In the genomic region with DNA sequence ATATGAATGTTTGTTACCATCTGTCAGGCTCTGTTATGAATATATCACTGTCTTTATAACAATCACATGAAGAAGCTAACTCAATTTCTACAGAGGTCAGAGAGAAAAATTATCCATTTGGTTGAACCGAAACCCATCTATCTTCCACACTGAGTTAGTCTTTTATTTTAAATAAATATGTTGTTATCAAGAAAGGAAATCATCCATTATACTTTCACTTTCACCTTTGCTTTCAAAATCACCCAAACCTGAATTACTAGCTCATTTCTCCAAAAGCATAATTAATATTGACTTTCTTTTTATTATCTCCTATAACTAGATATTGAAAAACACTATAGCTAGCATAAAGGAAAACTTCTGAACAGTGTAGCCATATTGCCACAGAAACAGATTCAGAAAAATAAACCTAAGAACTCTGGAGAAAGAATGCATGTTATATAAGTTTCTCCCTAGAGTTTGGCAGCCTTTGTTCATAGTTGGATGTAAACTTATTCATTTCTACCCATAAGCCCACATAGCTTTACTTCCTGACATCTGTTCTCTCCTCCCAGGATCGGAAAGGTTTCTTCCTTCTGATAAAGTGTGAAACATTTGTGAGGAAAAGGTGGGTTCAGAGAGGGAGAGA, we compare ENCODE assay signal across 24 cellular contexts.
DNase-seq lines count a peak whose midpoint lies in the region; ATAC-seq, FAIRE-seq and TF ChIP-seq lines count a peak whose summit lies in the region.
"Had no signal": no experiment of that assay in that cellular context is flagged by ENCODE, and none has a peak within 500 bp of the region (broad histone marks: within the 10 kb centered on the region; RNA-seq: fewer than 3 reads in every experiment).

No MANE protein-coding gene starts in this region.

- H3K27ac ChIP-seq in CD4-positive, CD25-positive, alpha-beta regulatory T cell (ENCODE audit: insufficient read depth, low read length, poor library complexity, severe bottlenecking): peak overlapping the region; percentile 48
- no peak overlapping the region for H3K27ac ChIP-seq in kidney (ENCODE audit: low read depth in 2 of 2, low read length in 2 of 2)
- H3K27ac ChIP-seq: body of pancreas, left lung, parathyroid adenoma, Peyer's patch, SK-N-MC had no signal

- H3K4me1 ChIP-seq in CD4-positive, CD25-positive, alpha-beta regulatory T cell (ENCODE audit: control insufficient read depth, insufficient read depth, low read length, poor library complexity, severe bottlenecking): peaks cover 22% of the 10 kb centered on the region
- H3K4me1 ChIP-seq in kidney (ENCODE audit: control insufficient read depth in 1 of 2, insufficient read depth in 1 of 2, low read depth in 1 of 2, low read length in 2 of 2): no peaks in the 10 kb centered on the region
- H3K4me1 ChIP-seq: BE2C, body of pancreas, left lung, parathyroid adenoma, Peyer's patch had no signal

- H3K9me3 Mint-ChIP-seq in CD4-positive, CD25-positive, alpha-beta regulatory T cell: peaks cover 0 to 4% (median 0%) of the 10 kb centered on the region in 7 donors
- no peaks in the 10 kb centered on the region for H3K9me3 Mint-ChIP-seq in HFFc6
- peaks cover 1% of the 10 kb centered on the region for H3K9me3 Mint-ChIP-seq in activated naive CD8-positive, alpha-beta T cell treated with anti-CD3 and anti-CD28 coated beads, Interleukin-2, amount 10 ng/mL, durations not matched to agents 7 days and 5 days
- H3K9me3 Mint-ChIP-seq in naive thymus-derived CD8-positive, alpha-beta T cell: peaks cover 0 to 3% (median 0%) of the 10 kb centered on the region in 9 donors
- no peaks in the 10 kb centered on the region for H3K9me3 Mint-ChIP-seq in osteocyte (ENCODE audit: unreplicated experiment)
- H3K9me3 Mint-ChIP-seq in stimulated activated naive B cell treated with anti-CD40 and anti-IgM and Interleukin-4, amounts not matched to agents 10 μg/mL and 1 μg/mL and 100 μg/mL, for 72 hours: no peaks in the 10 kb centered on the region

- H3K4me3 ChIP-seq in CD4-positive, CD25-positive, alpha-beta regulatory T cell (ENCODE audit: low read depth, low read length): peak overlapping the region; percentile 72
- H3K4me3 ChIP-seq in kidney (ENCODE audit: low read length in 2 of 2): no peak overlapping the region
- H3K4me3 ChIP-seq: body of pancreas, left lung, MG63, Peyer's patch, SK-N-MC had no signal

- ATAC-seq in CD4-positive, CD25-positive, alpha-beta regulatory T cell (ENCODE audit: low read depth in 2 of 2): no peak
- no peak for ATAC-seq in activated naive CD8-positive, alpha-beta T cell treated with anti-CD3 and anti-CD28 coated beads, Interleukin-2, amount 10 ng/mL, durations not matched to agents 7 days and 5 days (ENCODE audit: low read depth)
- ATAC-seq in naive thymus-derived CD8-positive, alpha-beta T cell: no peak
- ATAC-seq in stimulated activated naive B cell treated with anti-CD40 and anti-IgM and Interleukin-4, amounts not matched to agents 10 μg/mL and 1 μg/mL and 100 μg/mL, for 72 hours (replicated peaks): no peak
- ATAC-seq: body of pancreas, HepG2, left lung had no signal

- no peaks in the 10 kb centered on the region for H3K36me3 Mint-ChIP-seq in CD4-positive, CD25-positive, alpha-beta regulatory T cell
- H3K36me3 Mint-ChIP-seq in HFFc6 (ENCODE audit: low read depth): no peaks in the 10 kb centered on the region
- no peaks in the 10 kb centered on the region for H3K36me3 Mint-ChIP-seq in activated naive CD8-positive, alpha-beta T cell treated with anti-CD3 and anti-CD28 coated beads, Interleukin-2, amount 10 ng/mL, durations not matched to agents 7 days and 5 days
- no peaks in the 10 kb centered on the region for H3K36me3 Mint-ChIP-seq in naive thymus-derived CD8-positive, alpha-beta T cell
- no peaks in the 10 kb centered on the region for H3K36me3 Mint-ChIP-seq in osteocyte (ENCODE audit: unreplicated experiment)
- no peaks in the 10 kb centered on the region for H3K36me3 Mint-ChIP-seq in stimulated activated naive B cell treated with anti-CD40 and anti-IgM and Interleukin-4, amounts not matched to agents 10 μg/mL and 1 μg/mL and 100 μg/mL, for 72 hours

- H3K27me3 ChIP-seq in CD4-positive, CD25-positive, alpha-beta regulatory T cell (ENCODE audit: control insufficient read depth, insufficient read depth, low read length): no peaks in the 10 kb centered on the region
- H3K27me3 ChIP-seq: BE2C, body of pancreas, left lung, MG63, Peyer's patch had no signal

- no peaks in the 10 kb centered on the region for H3K36me3 ChIP-seq in CD4-positive, CD25-positive, alpha-beta regulatory T cell (ENCODE audit: control insufficient read depth, insufficient read depth, low read length)
- H3K36me3 ChIP-seq in kidney (ENCODE audit: control insufficient read depth in 1 of 2, insufficient read depth in 2 of 2, low read length in 2 of 2): no peaks in the 10 kb centered on the region
- H3K36me3 ChIP-seq: BE2C, left lung, MG63, Peyer's patch had no signal

- intact Hi-C loops in kidney (cut with DNase I): no loop called here

- no peak for TF ChIP-seq CTCF in HFFc6 (IDR thresholded peaks at IDR 0.05)
- no peak for TF ChIP-seq CTCF in kidney (IDR thresholded peaks at IDR 0.05; ENCODE audit: borderline replicate concordance, extremely low read depth, insufficient read depth)
- no peak for TF ChIP-seq CTCF in osteocyte (IDR thresholded peaks at IDR 0.05)

- FAIRE-seq in kidney (lab: Jason Lieb, UNC): no peak
- FAIRE-seq: HepG2 had no signal

- peak in 1 of 3 donors; percentile 53 for DNase-seq in CD4-positive, CD25-positive, alpha-beta regulatory T cell
- no peak for DNase-seq in HFFc6
- no peak for DNase-seq in activated naive CD8-positive, alpha-beta T cell treated with anti-CD3 and anti-CD28 coated beads, Interleukin-2, amount 10 ng/mL, durations not matched to agents 7 days and 5 days
- no peak for DNase-seq in naive thymus-derived CD8-positive, alpha-beta T cell
- no peak for DNase-seq in kidney
- DNase-seq in midbrain (lab: John Stamatoyannopoulos, UW): no peak
- DNase-seq in osteocyte (ENCODE audit: extremely low spot score, unreplicated experiment): no peak
- DNase-seq in stimulated activated naive B cell treated with anti-CD40 and anti-IgM and Interleukin-4, amounts not matched to agents 10 μg/mL and 1 μg/mL and 100 μg/mL, for 72 hours: no peak
- DNase-seq: activated CD4-positive, alpha-beta T cell treated with anti-CD3 and anti-CD28 coated beads for 4 hours; activated CD8-positive, alpha-beta memory T cell treated with anti-CD3 and anti-CD28 coated beads, Interleukin-2, amount 50 U/mL, for 4 hours; BE2C; body of pancreas; GOT3; left lung; MG63; NCI-H1694 treated with DMSO at 0.1 percent for 48 hours; NCI-H2227 treated with DMSO at 0.1 percent for 48 hours; NCI-H82; Peyer's patch; stimulated activated CD4-positive, alpha-beta T cell treated with anti-CD3 and anti-CD28 coated beads, Interleukin-2, amount 100 ng/mL, for 24 hours had no signal

- no peak overlapping the region for H3K9ac ChIP-seq in kidney (ENCODE audit: low read length in 2 of 2)
- H3K9ac ChIP-seq: parathyroid adenoma had no signal

- POLR2A ChIA-PET in activated naive CD8-positive, alpha-beta T cell treated with anti-CD3 and anti-CD28 coated beads, Interleukin-2, amount 10 ng/mL, durations not matched to agents 7 days and 5 days (lab: Charles Lee): no interaction called here
- POLR2A ChIA-PET in naive thymus-derived CD8-positive, alpha-beta T cell (lab: Charles Lee): no interaction called here

- H3K9me3 ChIP-seq in CD4-positive, CD25-positive, alpha-beta regulatory T cell (ENCODE audit: control insufficient read depth in 2 of 2, low read length in 2 of 2): no peaks in the 10 kb centered on the region
- no peaks in the 10 kb centered on the region for H3K9me3 ChIP-seq in kidney (ENCODE audit: control insufficient read depth in 1 of 2, low read length in 2 of 2)
- H3K9me3 ChIP-seq: BE2C, body of pancreas, left lung, MG63, Peyer's patch had no signal

- H3K4me1 Mint-ChIP-seq in CD4-positive, CD25-positive, alpha-beta regulatory T cell: peaks cover 18 to 32% (median 26%) of the 10 kb centered on the region in 4 donors
- H3K4me1 Mint-ChIP-seq in HFFc6 (ENCODE audit: low read depth): no peaks in the 10 kb centered on the region
- peaks cover 7% of the 10 kb centered on the region for H3K4me1 Mint-ChIP-seq in activated naive CD8-positive, alpha-beta T cell treated with anti-CD3 and anti-CD28 coated beads, Interleukin-2, amount 10 ng/mL, durations not matched to agents 7 days and 5 days
- peaks cover 6 to 21% (median 15%) of the 10 kb centered on the region in 4 donors for H3K4me1 Mint-ChIP-seq in naive thymus-derived CD8-positive, alpha-beta T cell
- H3K4me1 Mint-ChIP-seq in osteocyte (ENCODE audit: unreplicated experiment): no peaks in the 10 kb centered on the region
- H3K4me1 Mint-ChIP-seq in stimulated activated naive B cell treated with anti-CD40 and anti-IgM and Interleukin-4, amounts not matched to agents 10 μg/mL and 1 μg/mL and 100 μg/mL, for 72 hours: no peaks in the 10 kb centered on the region

- no peaks in the 10 kb centered on the region for H3K27me3 Mint-ChIP-seq in CD4-positive, CD25-positive, alpha-beta regulatory T cell
- H3K27me3 Mint-ChIP-seq in HFFc6 (ENCODE audit: insufficient read depth): no peaks in the 10 kb centered on the region; the same call in 1 of the 2 replicates
- no peaks in the 10 kb centered on the region for H3K27me3 Mint-ChIP-seq in activated naive CD8-positive, alpha-beta T cell treated with anti-CD3 and anti-CD28 coated beads, Interleukin-2, amount 10 ng/mL, durations not matched to agents 7 days and 5 days
- H3K27me3 Mint-ChIP-seq in naive thymus-derived CD8-positive, alpha-beta T cell: no peaks in the 10 kb centered on the region
- H3K27me3 Mint-ChIP-seq in osteocyte (ENCODE audit: unreplicated experiment): peaks cover 11% of the 10 kb centered on the region
- no peaks in the 10 kb centered on the region for H3K27me3 Mint-ChIP-seq in stimulated activated naive B cell treated with anti-CD40 and anti-IgM and Interleukin-4, amounts not matched to agents 10 μg/mL and 1 μg/mL and 100 μg/mL, for 72 hours
- H3K27me3 Mint-ChIP-seq: dendritic cell treated with granulocyte-macrophage colony-stimulating factor and Interleukin-4, amounts not matched to agents 40 ng/mL and 50 ng/mL, for 4 days had no signal

- peak overlapping the region; percentile 20 to 63 (median 57) for H3K4me3 Mint-ChIP-seq in CD4-positive, CD25-positive, alpha-beta regulatory T cell
- H3K4me3 Mint-ChIP-seq in HFFc6 (peak overlapping the region; percentile 39; the same call in 1 of the 2 replicates), osteocyte (ENCODE audit: unreplicated experiment) (no peak overlapping the region)
- peak overlapping the region; percentile 15 for H3K4me3 Mint-ChIP-seq in activated naive CD8-positive, alpha-beta T cell treated with anti-CD3 and anti-CD28 coated beads, Interleukin-2, amount 10 ng/mL, durations not matched to agents 7 days and 5 days
- H3K4me3 Mint-ChIP-seq in naive thymus-derived CD8-positive, alpha-beta T cell: peak overlapping the region in 9 of 10 donors; percentile 22 to 51 (median 44)
- no peak overlapping the region for H3K4me3 Mint-ChIP-seq in stimulated activated naive B cell treated with anti-CD40 and anti-IgM and Interleukin-4, amounts not matched to agents 10 μg/mL and 1 μg/mL and 100 μg/mL, for 72 hours
- H3K4me3 Mint-ChIP-seq: dendritic cell treated with granulocyte-macrophage colony-stimulating factor and Interleukin-4, amounts not matched to agents 40 ng/mL and 50 ng/mL, for 4 days had no signal

- H3K27ac Mint-ChIP-seq in CD4-positive, CD25-positive, alpha-beta regulatory T cell: peak overlapping the region; percentile 18 to 96 (median 74)
- H3K27ac Mint-ChIP-seq in HFFc6 (no peak overlapping the region), osteocyte (ENCODE audit: unreplicated experiment) (no peak overlapping the region)
- no peak overlapping the region for H3K27ac Mint-ChIP-seq in activated naive CD8-positive, alpha-beta T cell treated with anti-CD3 and anti-CD28 coated beads, Interleukin-2, amount 10 ng/mL, durations not matched to agents 7 days and 5 days
- peak overlapping the region in 6 of 10 donors; percentile 1 to 81 (median 54) for H3K27ac Mint-ChIP-seq in naive thymus-derived CD8-positive, alpha-beta T cell
- H3K27ac Mint-ChIP-seq in stimulated activated naive B cell treated with anti-CD40 and anti-IgM and Interleukin-4, amounts not matched to agents 10 μg/mL and 1 μg/mL and 100 μg/mL, for 72 hours: no peak overlapping the region
- H3K27ac Mint-ChIP-seq: dendritic cell treated with granulocyte-macrophage colony-stimulating factor and Interleukin-4, amounts not matched to agents 40 ng/mL and 50 ng/mL, for 4 days had no signal

Comparison
In these comparisons a context has a peak if more than half of its experiments do, and no peak if none do; other contexts are left out.
1. H3K27ac Mint-ChIP-seq: peak in CD4-positive, CD25-positive, alpha-beta regulatory T cell (3 of 3) and naive thymus-derived CD8-positive, alpha-beta T cell (6 of 10); none in HFFc6 (single experiment), activated naive CD8-positive, alpha-beta T cell treated with anti-CD3 and anti-CD28 coated beads, Interleukin-2, amount 10 ng/mL, durations not matched to agents 7 days and 5 days (single experiment), osteocyte (single experiment) and stimulated activated naive B cell treated with anti-CD40 and anti-IgM and Interleukin-4, amounts not matched to agents 10 μg/mL and 1 μg/mL and 100 μg/mL, for 72 hours (single experiment).
2. H3K4me3 Mint-ChIP-seq: peak in CD4-positive, CD25-positive, alpha-beta regulatory T cell (4 of 4), HFFc6 (single experiment), activated naive CD8-positive, alpha-beta T cell treated with anti-CD3 and anti-CD28 coated beads, Interleukin-2, amount 10 ng/mL, durations not matched to agents 7 days and 5 days (single experiment) and naive thymus-derived CD8-positive, alpha-beta T cell (9 of 10); none in osteocyte (single experiment) and stimulated activated naive B cell treated with anti-CD40 and anti-IgM and Interleukin-4, amounts not matched to agents 10 μg/mL and 1 μg/mL and 100 μg/mL, for 72 hours (0 of 2).